8 cellular contexts compared by ENCODE assay signal in genomic region chr11:125123947-125124633, GRCh38. TPM values are rescaled to one million over a fixed set of nuclear protein-coding genes. Genes with fewer than 3 reads are reported as not detected.
DNase-seq lines count a peak whose midpoint lies in the region; FAIRE-seq and TF ChIP-seq lines count a peak whose summit lies in the region.

No MANE protein-coding gene starts in this region.

- H3K4me1 Mint-ChIP-seq in osteocyte (ENCODE audit: unreplicated experiment) = peaks cover 21% of the 10 kb centered on the region

- H3K9me3 Mint-ChIP-seq in osteocyte (ENCODE audit: unreplicated experiment) = no peaks in the 10 kb centered on the region

- no peak overlapping the region for H3K4me3 Mint-ChIP-seq in osteocyte (ENCODE audit: unreplicated experiment)

- FAIRE-seq in H54 (lab: Jason Lieb, UNC) = peak; percentile 94

- peak; percentile 44 for TF ChIP-seq CTCF in osteocyte (IDR thresholded peaks at IDR 0.05)

- H3K36me3 Mint-ChIP-seq in osteocyte (ENCODE audit: unreplicated experiment) = no peaks in the 10 kb centered on the region

- no peak for TF ChIP-seq POLR2A in H54 (IDR thresholded peaks at IDR 0.05; ENCODE audit: low read depth, low read length)

- no peak overlapping the region for H3K27ac Mint-ChIP-seq in osteocyte (ENCODE audit: unreplicated experiment)

- H3K27me3 Mint-ChIP-seq in osteocyte (ENCODE audit: unreplicated experiment) = no peaks in the 10 kb centered on the region

- DNase-seq in ELF-1 (ENCODE audit: low read depth, low spot score) (peak; percentile 67), H54 (ENCODE audit: insufficient read length, low spot score) (peak; percentile 40), NCI-H1048 (lab: John Stamatoyannopoulos, UW) (peak; percentile 27), fibroblast of peridontal ligament (ENCODE audit: extremely low read depth) (peak; percentile 74), osteocyte (ENCODE audit: extremely low spot score, unreplicated experiment) (no peak), glomerular visceral epithelial cell (ENCODE audit: extremely low spot score) (no peak), NCI-H2227 (lab: John Stamatoyannopoulos, UW; ENCODE audit: unreplicated experiment) (no peak)
- peak; percentile 8 to 11 for DNase-seq in activated CD4-positive, alpha-beta T cell treated with anti-CD3 and anti-CD28 coated beads for 4 hours

RNA-seq across cellular contexts. Expression of gene TMEM218, which starts 12.7 kb away (rescaled TPM):
- 19.9 and 23.7 TPM in 2 replicates for total RNA-seq in osteocyte

RNA-seq across cellular contexts. Expression of gene PKNOX2, which starts 40.5 kb away (rescaled TPM):
- total RNA-seq in osteocyte = 78.7 and 89.3 TPM in 2 replicates

Comparison
In these comparisons a context has a peak if more than half of its experiments do, and no peak if none do; other contexts are left out.
1. DNase-seq: peak in ELF-1 (single experiment), H54 (single experiment), NCI-H1048 (single experiment), activated CD4-positive, alpha-beta T cell treated with anti-CD3 and anti-CD28 coated beads for 4 hours (2 of 2) and fibroblast of peridontal ligament (single experiment); none in osteocyte (single experiment), glomerular visceral epithelial cell (single experiment) and NCI-H2227 (single experiment).